In genomic region chr10:133377025-133377817, GRCh38 we compare ENCODE assay signal across 17 cellular contexts. TPM values are rescaled to one million over a fixed set of nuclear protein-coding genes. Genes with fewer than 3 reads are reported as not detected.
DNase-seq lines count a peak whose midpoint lies in the region; ATAC-seq and TF ChIP-seq lines count a peak whose summit lies in the region.
"Had no signal": no experiment of that assay in that cellular context is flagged by ENCODE, and none has a peak within 500 bp of the region (broad histone marks: within the 10 kb centered on the region; RNA-seq: fewer than 3 reads in every experiment).

No MANE protein-coding gene starts in this region.

- peak overlapping the region in 1 of 3 donors; percentile 95 for H3K4me3 ChIP-seq in skeletal muscle tissue (ENCODE audit: low read length in 3 of 3)

- no peaks in the 10 kb centered on the region for H3K9me3 Mint-ChIP-seq in activated CD4-positive, alpha-beta T cell treated with anti-CD3 and anti-CD28 coated beads for 36 hours (ENCODE audit: low read depth)
- H3K9me3 Mint-ChIP-seq in immature natural killer cell: no peaks in the 10 kb centered on the region

- H3K27ac Mint-ChIP-seq in activated CD4-positive, alpha-beta T cell treated with anti-CD3 and anti-CD28 coated beads for 36 hours: no peak overlapping the region
- no peak overlapping the region for H3K27ac Mint-ChIP-seq in immature natural killer cell

- H3K27me3 ChIP-seq in skeletal muscle tissue (ENCODE audit: control insufficient read depth in 3 of 3, insufficient read depth in 3 of 3, low read length in 3 of 3): no peaks in the 10 kb centered on the region
- H3K27me3 ChIP-seq: heart left ventricle had no signal

- peak overlapping the region in 2 of 3 donors; percentile 68 to 82 for H3K9ac ChIP-seq in skeletal muscle tissue (ENCODE audit: low read depth in 1 of 3, low read length in 3 of 3)

- CTCF ChIA-PET in activated CD4-positive, alpha-beta T cell treated with anti-CD3 and anti-CD28 coated beads for 36 hours (lab: Charles Lee): interaction anchor here (0.6 to 2.1 kb wide), 5 partner anchors 10 to 87 kb away, joined by 3 to 6 read pairs (median 4); no protein-coding TSS in a partner anchor
- CTCF ChIA-PET in RWPE1 (lab: Yijun Ruan, JAX): interaction anchor here (0.5 to 1.0 kb wide), 3 partner anchors 47 to 64 kb away, joined by 3 to 4 read pairs (median 3); no protein-coding TSS in a partner anchor

- DNase-seq in activated CD4-positive, alpha-beta T cell treated with anti-CD3 and anti-CD28 coated beads for 36 hours: no peak
- DNase-seq in activated CD4-positive, alpha-beta T cell treated with anti-CD3 and anti-CD28 coated beads for 4 hours: no peak
- DNase-seq in RWPE1 (ENCODE audit: low spot score): no peak
- DNase-seq in immature natural killer cell: no peak
- no peak for DNase-seq in NCI-H146 (lab: John Stamatoyannopoulos, UW)
- DNase-seq: DMS153; NCI-H187 treated with DMSO at 0.1 percent for 48 hours; stimulated activated CD4-positive, alpha-beta T cell treated with anti-CD3 and anti-CD28 coated beads, Interleukin-4, amount 100 ng/mL, for 24 hours; SW 1271 had no signal

- intact Hi-C loops in activated CD4-positive, alpha-beta T cell treated with anti-CD3 and anti-CD28 coated beads for 36 hours (cut with DNase I, micrococcal nuclease): loop anchor here (5.0 to 10.0 kb wide), 2 partner anchors 840 to 1042 kb away; partner anchors contain the start of genes INPP5A (in 1 of the 2) and LRRC27 (in 1 of the 2)

- peaks cover 4% of the 10 kb centered on the region for H3K4me1 Mint-ChIP-seq in activated CD4-positive, alpha-beta T cell treated with anti-CD3 and anti-CD28 coated beads for 36 hours
- peaks cover 13% of the 10 kb centered on the region in 2 donors for H3K4me1 Mint-ChIP-seq in immature natural killer cell

- H3K36me3 Mint-ChIP-seq in activated CD4-positive, alpha-beta T cell treated with anti-CD3 and anti-CD28 coated beads for 36 hours (ENCODE audit: low read depth): no peaks in the 10 kb centered on the region
- H3K36me3 Mint-ChIP-seq in immature natural killer cell: no peaks in the 10 kb centered on the region

- H3K4me1 ChIP-seq in skeletal muscle tissue (ENCODE audit: control insufficient read depth in 3 of 3, insufficient read depth in 3 of 3, low read length in 3 of 3): peaks cover 10 to 31% (median 16%) of the 10 kb centered on the region in 3 donors

- no peaks in the 10 kb centered on the region for H3K9me3 ChIP-seq in skeletal muscle tissue (ENCODE audit: control insufficient read depth in 3 of 3, low read length in 3 of 3)
- H3K9me3 ChIP-seq: heart left ventricle had no signal

- POLR2A ChIA-PET in activated CD4-positive, alpha-beta T cell treated with anti-CD3 and anti-CD28 coated beads for 36 hours (lab: Charles Lee): no interaction called here
- POLR2A ChIA-PET in RWPE1 (lab: Yijun Ruan, JAX; ENCODE audit: low non-redundant PET): no interaction called here

- H3K27me3 Mint-ChIP-seq in activated CD4-positive, alpha-beta T cell treated with anti-CD3 and anti-CD28 coated beads for 36 hours: no peaks in the 10 kb centered on the region
- peaks cover 0 to 2% (median 0%) of the 10 kb centered on the region in 3 donors for H3K27me3 Mint-ChIP-seq in immature natural killer cell (ENCODE audit: low read depth in 3 of 3)

- H3K36me3 ChIP-seq in skeletal muscle tissue (ENCODE audit: control insufficient read depth in 3 of 3, insufficient read depth in 3 of 3, low read length in 3 of 3): peaks cover 0 to 3% (median 2%) of the 10 kb centered on the region in 3 donors
- H3K36me3 ChIP-seq: heart left ventricle had no signal

- peak overlapping the region; percentile 79; the same call in 1 of the 2 replicates for H3K27ac ChIP-seq in RWPE1
- no peak overlapping the region for H3K27ac ChIP-seq in skeletal muscle tissue (ENCODE audit: low read depth, low read length)

- no peak for TF ChIP-seq CTCF in RWPE1 (conservative IDR thresholded peaks at IDR 0.05; ENCODE audit: low read depth)

- ATAC-seq in activated CD4-positive, alpha-beta T cell treated with anti-CD3 and anti-CD28 coated beads for 36 hours: no peak
- no peak for ATAC-seq in HG02938 (IDR thresholded peaks at IDR 0.05; ENCODE audit: unreplicated experiment)
- no peak for ATAC-seq in HG02981 (IDR thresholded peaks at IDR 0.05; ENCODE audit: unreplicated experiment)

- H3K4me3 Mint-ChIP-seq in activated CD4-positive, alpha-beta T cell treated with anti-CD3 and anti-CD28 coated beads for 36 hours: peak overlapping the region; percentile 30
- H3K4me3 Mint-ChIP-seq in immature natural killer cell: peak overlapping the region in 4 of 5 donors; percentile 36 to 89 (median 48)

RNA-seq across cellular contexts. Expression of gene PAOX, which starts 1.8 kb away (rescaled TPM):
- 1 to 10 TPM; 3.0 to 6.2 TPM for total RNA-seq in activated CD4-positive, alpha-beta T cell treated with anti-CD3 and anti-CD28 coated beads for 36 hours
- polyA plus RNA-seq in immature natural killer cell: 10 to 100 TPM; 10.5 to 13.0 (median 11.0) TPM
- 7.3 TPM for total RNA-seq in skeletal muscle tissue

RNA-seq across cellular contexts. Expression of gene ECHS1, which starts 4.1 kb away (rescaled TPM):
- total RNA-seq in activated CD4-positive, alpha-beta T cell treated with anti-CD3 and anti-CD28 coated beads for 36 hours: 10 to 100 TPM; 42.0 to 56.7 TPM
- 100 to 1,000 TPM in 2 of 3 donors, 10 to 100 TPM in 1; 91.2 to 134 (median 118) TPM for polyA plus RNA-seq in immature natural killer cell
- total RNA-seq in skeletal muscle tissue: 76.7 TPM

RNA-seq across cellular contexts. Expression of gene MTG1, which starts 16.7 kb away (rescaled TPM):
- total RNA-seq in activated CD4-positive, alpha-beta T cell treated with anti-CD3 and anti-CD28 coated beads for 36 hours: 10 to 100 TPM; 46.9 to 52.1 TPM
- 10 to 100 TPM; 45.5 to 60.3 (median 58.3) TPM for polyA plus RNA-seq in immature natural killer cell
- 21.9 TPM for total RNA-seq in skeletal muscle tissue

RNA-seq across cellular contexts. Expression of gene FUOM, which starts 19.4 kb away (rescaled TPM):
- 10 to 100 TPM; 28.3 to 37.0 TPM for total RNA-seq in activated CD4-positive, alpha-beta T cell treated with anti-CD3 and anti-CD28 coated beads for 36 hours
- 10 to 100 TPM; 12.3 to 28.7 (median 17.5) TPM for polyA plus RNA-seq in immature natural killer cell
- total RNA-seq in skeletal muscle tissue: 9.4 TPM

RNA-seq across cellular contexts. Expression of gene PRAP1, which starts 30.0 kb away (rescaled TPM):
- total RNA-seq in activated CD4-positive, alpha-beta T cell treated with anti-CD3 and anti-CD28 coated beads for 36 hours: not detected
- polyA plus RNA-seq in immature natural killer cell: not detected
- not detected for total RNA-seq in skeletal muscle tissue
- total RNA-seq: A172; activated CD8-positive, alpha-beta memory T cell treated with anti-CD3 and anti-CD28 coated beads for 36 hours; heart left ventricle; pulmonary artery endothelial cell had no signal
- polyA plus RNA-seq: heart left ventricle, lung had no signal
